ENCODE assay signal across 8 cellular contexts in genomic region chr17:35433075-35433894, GRCh38. TPM values are rescaled to one million over a fixed set of nuclear protein-coding genes. Genes with fewer than 3 reads are reported as not detected.
DNase-seq lines count a peak whose midpoint lies in the region; ATAC-seq and TF ChIP-seq lines count a peak whose summit lies in the region.

No MANE protein-coding gene starts in this region.

- H3K36me3 ChIP-seq in IMR-90 (ENCODE audit: control insufficient read depth, insufficient read depth, low read length): no peaks in the 10 kb centered on the region
- no peaks in the 10 kb centered on the region for H3K36me3 ChIP-seq in left lung

- BruUV-seq in IMR-90 (replicated peaks; lab: Mats Ljungman, UMichigan): no TSS peak

- H3K18ac ChIP-seq in IMR-90 (ENCODE audit: low read depth, low read length): peak overlapping the region; percentile 73

- H3K4me3 ChIP-seq in GM08714 (ENCODE audit: low read length) (peak overlapping the region; percentile 73), IMR-90 (ENCODE audit: insufficient read depth, low read depth, low read length) (peak overlapping the region; percentile 59), left lung (peak overlapping the region; percentile 47 to 69)

- H3K14ac ChIP-seq in IMR-90 (replicated peaks; ENCODE audit: low read depth, low read length): peak overlapping the region; percentile 99

- peaks cover 9% of the 10 kb centered on the region; the same call in 1 of the 2 replicates for H3K9me1 ChIP-seq in IMR-90 (ENCODE audit: insufficient read depth, low read length)

- dilution Hi-C loops in IMR-90 (cut with HindIII; ENCODE audit: low sequenced_read_pairs, unreplicated experiment): no loop called here

- H4K5ac ChIP-seq in IMR-90 (ENCODE audit: low read depth, low read length): peak overlapping the region; percentile 62

- H3K4me1 ChIP-seq in IMR-90 (ENCODE audit: control insufficient read depth, insufficient read depth, low read length) (peaks cover 1% of the 10 kb centered on the region; the same call in 1 of the 2 replicates), left lung (peaks cover 15 to 39% of the 10 kb centered on the region in 2 donors)

- TF ChIP-seq RAD21 in IMR-90 (IDR thresholded peaks at IDR 0.05; ENCODE audit: low read length): 0 out of 2 replicates have a peak, but pooled peaks have one; percentile 6

- H3K27ac ChIP-seq in IMR-90 (ENCODE audit: insufficient read depth, low read length) (peak overlapping the region; percentile 92), left lung (peak overlapping the region; percentile 91 to 95)

- H2BK20ac ChIP-seq in IMR-90 (ENCODE audit: low read depth, low read length): peak overlapping the region; percentile 89

- H3K27me3 ChIP-seq in IMR-90 (ENCODE audit: control insufficient read depth, insufficient read depth, low read length): no peaks in the 10 kb centered on the region
- no peaks in the 10 kb centered on the region for H3K27me3 ChIP-seq in left lung

- H4K91ac ChIP-seq in IMR-90 (ENCODE audit: insufficient read depth, low read depth, low read length): peak overlapping the region; percentile 93

- H2BK15ac ChIP-seq in IMR-90 (ENCODE audit: low read depth, low read length): peak overlapping the region; percentile 75; the same call in 2 of the 3 replicates

- POLR2A ChIA-PET in IMR-90 (lab: Charles Lee; ENCODE audit: unreplicated experiment): interaction anchor here (0.6 kb wide), 1 partner anchor 109 kb away, joined by 3 read pairs; no protein-coding TSS in a partner anchor

- CTCF ChIA-PET in IMR-90 (lab: Yijun Ruan, JAX): interaction anchor here (0.7 kb wide), 2 partner anchors 13 to 26 kb away, joined by 3 to 4 read pairs; no protein-coding TSS in a partner anchor

- TF ChIP-seq POLR2A in IMR-90 (IDR thresholded peaks at IDR 0.05; ENCODE audit: low read depth, low read length): no peak; the same call in 1 of the 2 replicates

- H4K20me1 ChIP-seq in IMR-90 (ENCODE audit: insufficient read depth, low read length): peaks cover 8% of the 10 kb centered on the region; the same call in 1 of the 2 replicates

- intact Hi-C loops in IMR-90 (cut with micrococcal nuclease) (loop anchor here (1.0 to 10.0 kb wide), 6 partner anchors 106 to 312 kb away; no protein-coding TSS in a partner anchor), left lung (cut with DNase I) (no loop called here)

- peaks cover 12 to 36% of the 10 kb centered on the region in 2 experiments for H3K79me1 ChIP-seq in IMR-90 (ENCODE audit: low read depth in 1 of 2, low read length in 2 of 2)

- peak overlapping the region; percentile 93 for H2BK120ac ChIP-seq in IMR-90 (ENCODE audit: low read depth, low read length)

- ATAC-seq in IMR-90 (ENCODE audit: low read depth): peak; percentile 76
- ATAC-seq in left lung: peak; percentile 92

- DNase-seq in IMR-90 (peak; percentile 100), dedifferentiated amniotic fluid mesenchymal stem cell (ENCODE audit: extremely low spot score) (peak; percentile 97), left lung (peak; percentile 85 to 91), DMS114 treated with DMSO at 0.1 percent for 48 hours (lab: John Stamatoyannopoulos, UW; ENCODE audit: unreplicated experiment) (no peak), NCI-H345 (lab: John Stamatoyannopoulos, UW) (no peak)
- DNase-seq in activated CD4-positive, alpha-beta T cell treated with anti-CD3 and anti-CD28 coated beads for 4 hours: peak; percentile 80 to 81
- peak; percentile 80 for DNase-seq in stimulated activated CD4-positive, alpha-beta T cell treated with anti-CD3 and anti-CD28 coated beads, Interleukin-4, amount 100 ng/mL, for 24 hours

- H3K23ac ChIP-seq in IMR-90 (ENCODE audit: low read depth, low read length): peak overlapping the region; percentile 98

- H2BK5ac ChIP-seq in IMR-90 (ENCODE audit: low read depth, low read length, poor library complexity, severe bottlenecking): peak overlapping the region; percentile 92

- peak overlapping the region; percentile 86 for H3K9ac ChIP-seq in IMR-90 (ENCODE audit: low read depth, low read length)

- peak overlapping the region; percentile 66 for H3K4me2 ChIP-seq in IMR-90 (ENCODE audit: low read depth, low read length)

- TF ChIP-seq CTCF in IMR-90 (conservative IDR thresholded peaks at IDR 0.05; ENCODE audit: low read depth, low read length): peak; percentile 31; the same call in 1 of the 2 replicates
- peak in 1 of 2 donors; percentile 17 for TF ChIP-seq CTCF in left lung (IDR thresholded peaks at IDR 0.05)

- H3K9me3 ChIP-seq in IMR-90 (ENCODE audit: control insufficient read depth, insufficient read depth, low read length): no peaks in the 10 kb centered on the region
- H3K9me3 ChIP-seq in left lung: no peaks in the 10 kb centered on the region

- peak overlapping the region; percentile 98 for H2AK9ac ChIP-seq in IMR-90 (replicated peaks; ENCODE audit: low read depth, low read length, poor library complexity)

- WGBS in IMR-90 (ENCODE audit: extremely low coverage in 2 of 2, insufficient read length in 1 of 2), 2 experiments: 9% methylated on average over 10 of the region's 19 CpGs; no CpG with 5 or more reads in 1 of the 2 experiments

- peak overlapping the region; percentile 69 to 94 for H4K8ac ChIP-seq in IMR-90 (ENCODE audit: low read depth in 2 of 2, low read length in 2 of 2)

- peak overlapping the region; percentile 98 for H3K4ac ChIP-seq in IMR-90 (ENCODE audit: low read depth, low read length)

- in situ Hi-C loops in IMR-90 (cut with MboI; ENCODE audit: low sequenced_read_pairs): no loop called here

- peak overlapping the region; percentile 91 for H2AFZ ChIP-seq in IMR-90 (replicated peaks; ENCODE audit: low read length, poor library complexity)

- H2AK5ac ChIP-seq in IMR-90 (ENCODE audit: low read depth, low read length): peak overlapping the region; percentile 77

- peak overlapping the region; percentile 99 for H3K56ac ChIP-seq in IMR-90 (ENCODE audit: extremely low read depth, insufficient read depth, low read length)

TF ChIP-seq in IMR-90, 13 proteins besides CTCF, POLR2A, EP300 and RAD21:
- TF ChIP-seq CEBPB (IDR thresholded peaks at IDR 0.05; ENCODE audit: low read depth, low read length): peak; percentile 61; the same call in 1 of the 2 replicates
- no peak for TF ChIP-seq MAZ (IDR thresholded peaks at IDR 0.05; ENCODE audit: borderline replicate concordance, low read depth, low read length)
- no peak for TF ChIP-seq MXI1 (IDR thresholded peaks at IDR 0.05; ENCODE audit: borderline replicate concordance, low read depth, low read length)
- peak; percentile 100 for TF ChIP-seq FOS (IDR thresholded peaks at IDR 0.05; ENCODE audit: low read depth, low read length)
- TF ChIP-seq ELK1 (IDR thresholded peaks at IDR 0.05; ENCODE audit: borderline replicate concordance, low read depth, low read length): no peak
- no peak for TF ChIP-seq RFX5 (IDR thresholded peaks at IDR 0.05; ENCODE audit: low read depth, low read length)
- peak; percentile 56 for TF ChIP-seq MAFK (IDR thresholded peaks at IDR 0.05; ENCODE audit: low read depth, low read length)
- TF ChIP-seq NFE2L2 (IDR thresholded peaks at IDR 0.05; ENCODE audit: low read depth, low read length): 0 out of 2 replicates have a peak, but pooled peaks have one; percentile 21
- no peak for TF ChIP-seq CHD1 (IDR thresholded peaks at IDR 0.05; ENCODE audit: low read depth, low read length)
- TF ChIP-seq USF2 (IDR thresholded peaks at IDR 0.05; ENCODE audit: low read depth, low read length): no peak
- TF ChIP-seq BHLHE40 (IDR thresholded peaks at IDR 0.05; ENCODE audit: low read depth, low read length): peak; percentile 51
- TF ChIP-seq RCOR1 (IDR thresholded peaks at IDR 0.05; ENCODE audit: insufficient replicate concordance, low read length): peak; percentile 42
- TF ChIP-seq SMC3 (IDR thresholded peaks at IDR 0.05; ENCODE audit: low read depth, low read length): no peak

RNA-seq across cellular contexts. Expression of gene SLFN12, which starts 1.0 kb away (rescaled TPM):
- total RNA-seq in IMR-90 (2012; rRNA removed) (38.9 and 48.6 TPM in 2 replicates), left lung (10 to 100 TPM; 16.7 to 28.0 TPM)
- 13.5 and 16.6 TPM in 2 replicates for polyA plus RNA-seq in IMR-90 (2012; rRNA removed)
- polyA plus RNA-seq in IMR-90 (2012; cell fraction: cytosol; rRNA removed): 2.8 and 5.1 TPM in 2 replicates
- 6.9 and 48.3 TPM in 2 replicates for polyA plus RNA-seq in IMR-90 (2012; cell fraction: nucleus; rRNA removed; ENCODE audit: low replicate concordance)

RNA-seq across cellular contexts. Expression of gene SLFN13, which starts 15.3 kb away (rescaled TPM):
- total RNA-seq in IMR-90 (2012; rRNA removed) (2.5 and 3.9 TPM in 2 replicates), left lung (10 to 100 TPM; 24.7 to 32.1 TPM)
- 1.4 and 1.7 TPM in 2 replicates for polyA plus RNA-seq in IMR-90 (2012; rRNA removed)
- polyA plus RNA-seq in IMR-90 (2012; cell fraction: cytosol; rRNA removed): 0.18 and 0.68 TPM in 2 replicates
- 2.1 and 2.7 TPM in 2 replicates for polyA plus RNA-seq in IMR-90 (2012; cell fraction: nucleus; rRNA removed; ENCODE audit: low replicate concordance)

RNA-seq across cellular contexts. Expression of gene SLFN11, which starts 59.9 kb away (rescaled TPM):
- total RNA-seq in IMR-90 (2012; rRNA removed) (114 and 144 TPM in 2 replicates), left lung (10 to 100 TPM; 53.2 to 92.7 TPM)
- 25.4 and 29.9 TPM in 2 replicates for polyA plus RNA-seq in IMR-90 (2012; rRNA removed)
- 11.7 and 13.1 TPM in 2 replicates for polyA plus RNA-seq in IMR-90 (2012; cell fraction: cytosol; rRNA removed)
- polyA plus RNA-seq in IMR-90 (2012; cell fraction: nucleus; rRNA removed; ENCODE audit: low replicate concordance): 11.9 and 55.3 TPM in 2 replicates

Comparison
In these comparisons a context has a peak if more than half of its experiments do, and no peak if none do; other contexts are left out.
1. DNase-seq: peak in IMR-90 (single experiment), activated CD4-positive, alpha-beta T cell treated with anti-CD3 and anti-CD28 coated beads for 4 hours (2 of 2), dedifferentiated amniotic fluid mesenchymal stem cell (single experiment), left lung (2 of 2) and stimulated activated CD4-positive, alpha-beta T cell treated with anti-CD3 and anti-CD28 coated beads, Interleukin-4, amount 100 ng/mL, for 24 hours (single experiment); none in DMS114 treated with DMSO at 0.1 percent for 48 hours (single experiment) and NCI-H345 (single experiment).
2. Peak in every context shown above with its lines, with median percentiles within 50 percentile points of each other: H3K4me3 ChIP-seq.